ENCODE assay signal across 9 cellular contexts in the genomic region with DNA sequence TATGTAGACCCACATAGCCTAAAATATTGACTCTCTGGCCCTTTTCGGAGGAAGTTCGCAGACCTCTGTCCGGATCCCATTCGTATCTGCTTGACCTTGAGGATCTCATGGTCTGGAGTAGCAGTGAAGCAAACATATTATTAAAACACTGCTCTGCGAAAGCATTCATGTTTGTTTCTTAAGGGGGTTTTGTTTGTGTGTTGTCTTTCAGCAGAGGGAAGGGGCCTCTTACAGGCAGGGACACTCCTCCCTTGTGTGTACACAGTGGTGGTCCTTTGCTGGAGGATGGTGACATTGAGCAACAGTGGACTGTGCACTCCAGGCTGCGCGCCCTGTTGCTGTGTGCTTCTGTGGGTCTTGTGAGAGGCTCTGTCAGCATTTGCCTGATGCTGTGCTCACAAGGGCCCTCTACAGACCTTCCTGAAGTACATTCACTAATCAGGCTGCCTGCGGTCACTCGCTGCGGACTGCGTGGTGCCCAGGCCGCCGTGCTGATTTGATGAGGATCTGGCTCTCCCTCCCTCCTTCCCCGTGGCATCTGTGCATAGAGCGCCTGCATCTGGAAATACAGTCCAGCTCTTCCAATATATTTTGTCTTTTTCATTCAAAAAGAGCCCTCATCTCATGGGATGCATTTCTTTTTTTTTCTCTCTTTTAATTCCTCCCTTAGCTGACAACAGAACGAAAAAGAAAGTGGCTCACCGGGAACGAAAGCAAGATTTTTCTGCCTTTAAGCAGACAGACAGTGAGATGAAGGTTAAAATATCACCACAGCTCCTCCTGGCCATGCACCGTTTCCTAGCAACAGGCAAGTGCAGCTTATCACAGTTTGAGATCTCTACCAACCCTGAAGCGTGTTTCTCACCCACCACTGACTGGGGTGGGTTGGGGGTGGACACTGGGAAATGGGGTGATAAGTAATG.
DNase-seq lines count a peak whose midpoint lies in the region; ATAC-seq, FAIRE-seq and TF ChIP-seq lines count a peak whose summit lies in the region.
"Had no signal": no experiment of that assay in that cellular context is flagged by ENCODE, and none has a peak within 500 bp of the region (broad histone marks: within the 10 kb centered on the region; RNA-seq: fewer than 3 reads in every experiment).

No MANE protein-coding gene starts in this region.

- peak overlapping the region; percentile 79 for H3K27ac Mint-ChIP-seq in stimulated activated naive B cell treated with anti-CD40 and anti-IgM and Interleukin-4, amounts not matched to agents 10 μg/mL and 1 μg/mL and 100 μg/mL, for 72 hours

- H3K4me3 Mint-ChIP-seq in stimulated activated naive B cell treated with anti-CD40 and anti-IgM and Interleukin-4, amounts not matched to agents 10 μg/mL and 1 μg/mL and 100 μg/mL, for 72 hours, result peak overlapping the region; percentile 81

- no peaks in the 10 kb centered on the region for H3K9me3 Mint-ChIP-seq in stimulated activated naive B cell treated with anti-CD40 and anti-IgM and Interleukin-4, amounts not matched to agents 10 μg/mL and 1 μg/mL and 100 μg/mL, for 72 hours

- no peak overlapping the region for H3K9ac ChIP-seq in mucosa of rectum (ENCODE audit: low read depth in 1 of 2, low read length in 2 of 2)

- no peak for FAIRE-seq in H54 (lab: Jason Lieb, UNC)
- FAIRE-seq: endometrium had no signal

- peak overlapping the region; percentile 26 to 53 for H3K4me3 ChIP-seq in mucosa of rectum (ENCODE audit: low read length in 2 of 2)

- H3K27ac ChIP-seq in mucosa of rectum (ENCODE audit: low read depth in 2 of 2, low read length in 2 of 2), result peak overlapping the region in 1 of 2 donors; percentile 11

- H3K27me3 Mint-ChIP-seq in stimulated activated naive B cell treated with anti-CD40 and anti-IgM and Interleukin-4, amounts not matched to agents 10 μg/mL and 1 μg/mL and 100 μg/mL, for 72 hours, result no peaks in the 10 kb centered on the region

- no peaks in the 10 kb centered on the region for H3K4me1 ChIP-seq in mucosa of rectum (ENCODE audit: control insufficient read depth in 2 of 2, insufficient read depth in 2 of 2, low read length in 2 of 2)

- peaks cover 8 to 10% of the 10 kb centered on the region in 2 donors for H3K4me1 Mint-ChIP-seq in stimulated activated naive B cell treated with anti-CD40 and anti-IgM and Interleukin-4, amounts not matched to agents 10 μg/mL and 1 μg/mL and 100 μg/mL, for 72 hours

- DNase-seq in GM04504 (ENCODE audit: low read depth) (peak; percentile 65), H54 (ENCODE audit: insufficient read length, low spot score) (peak; percentile 16), NCI-H146 treated with DMSO at 0.1 percent for 48 hours (lab: John Stamatoyannopoulos, UW; ENCODE audit: unreplicated experiment) (peak; percentile 55), epidermal melanocyte (ENCODE audit: insufficient read length, low spot score) (peak; percentile 29)
- peak; percentile 68 for DNase-seq in activated CD8-positive, alpha-beta memory T cell treated with anti-CD3 and anti-CD28 coated beads, Interleukin-2, amount 50 U/mL, for 48 hours
- DNase-seq in stimulated activated naive B cell treated with anti-CD40 and anti-IgM and Interleukin-4, amounts not matched to agents 10 μg/mL and 1 μg/mL and 100 μg/mL, for 72 hours, result peak; percentile 6

- H3K9me3 ChIP-seq in mucosa of rectum (ENCODE audit: control insufficient read depth in 2 of 2, low read length in 2 of 2), result no peaks in the 10 kb centered on the region

- H3K36me3 Mint-ChIP-seq in stimulated activated naive B cell treated with anti-CD40 and anti-IgM and Interleukin-4, amounts not matched to agents 10 μg/mL and 1 μg/mL and 100 μg/mL, for 72 hours, result peaks cover 8 to 23% of the 10 kb centered on the region in 2 donors

- ATAC-seq in stimulated activated naive B cell treated with anti-CD40 and anti-IgM and Interleukin-4, amounts not matched to agents 10 μg/mL and 1 μg/mL and 100 μg/mL, for 72 hours (replicated peaks), result peak; percentile 94 to 96
- ATAC-seq in HG02870 (IDR thresholded peaks at IDR 0.05; ENCODE audit: unreplicated experiment), result no peak

- no peak for TF ChIP-seq POLR2A in H54 (IDR thresholded peaks at IDR 0.05; ENCODE audit: low read depth, low read length)

- H3K27me3 ChIP-seq in mucosa of rectum (ENCODE audit: control insufficient read depth in 2 of 2, insufficient read depth in 2 of 2, low read length in 2 of 2), result no peaks in the 10 kb centered on the region

- H3K36me3 ChIP-seq in mucosa of rectum (ENCODE audit: control insufficient read depth in 2 of 2, insufficient read depth in 2 of 2, low read length in 2 of 2), result peaks cover 16 to 20% of the 10 kb centered on the region in 2 donors

Comparison
In these comparisons a context has a peak if more than half of its experiments do, and no peak if none do; other contexts are left out.
1. DNase-seq: peak in every context shown above with its lines; median percentile 68 in activated CD8-positive, alpha-beta memory T cell treated with anti-CD3 and anti-CD28 coated beads, Interleukin-2, amount 50 U/mL, for 48 hours; 65 in GM04504; 55 in NCI-H146 treated with DMSO at 0.1 percent for 48 hours; 29 in epidermal melanocyte; 16 in H54; 6 in stimulated activated naive B cell treated with anti-CD40 and anti-IgM and Interleukin-4, amounts not matched to agents 10 μg/mL and 1 μg/mL and 100 μg/mL, for 72 hours.